1 cellular context compared by ENCODE assay signal in the genomic region with DNA sequence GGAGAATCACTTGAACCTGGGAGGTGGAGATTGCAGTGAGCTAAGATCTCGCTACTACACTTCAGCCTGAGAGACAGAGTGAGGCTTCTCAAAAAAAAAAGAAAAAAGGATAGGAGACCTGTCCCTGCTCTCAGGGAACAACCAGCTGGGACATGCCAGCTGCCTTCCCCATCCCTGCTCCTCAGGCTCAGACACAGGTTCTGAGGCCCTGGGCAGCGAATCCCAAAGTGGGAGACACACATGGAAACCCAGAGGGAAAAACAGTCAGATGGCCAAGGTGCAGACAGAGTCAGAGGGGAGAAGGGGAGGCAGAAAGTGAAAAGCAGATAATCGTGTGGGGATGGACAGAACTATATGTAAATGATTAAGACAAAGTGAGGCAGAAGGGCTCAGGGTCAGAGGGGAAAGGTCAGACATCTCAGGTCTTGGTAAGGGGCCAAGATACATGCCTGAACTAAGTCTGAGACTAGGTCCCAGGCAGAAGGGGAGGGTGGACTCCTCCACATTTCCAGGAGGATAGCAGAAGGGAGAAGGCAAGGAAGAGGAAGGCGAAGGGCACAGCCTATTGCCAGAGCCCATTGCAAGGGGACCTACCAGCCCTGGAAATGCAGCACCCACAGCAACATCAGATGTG.
TF ChIP-seq lines count a peak whose summit lies in the region.

No MANE protein-coding gene starts in this region.

TF ChIP-seq in IMR-90, 13 proteins besides CTCF, POLR2A, EP300 and RAD21:
- TF ChIP-seq NFE2L2 (IDR thresholded peaks at IDR 0.05; ENCODE audit: low read depth, low read length) (no peak), CEBPB (IDR thresholded peaks at IDR 0.05; ENCODE audit: low read depth, low read length) (no peak), BHLHE40 (IDR thresholded peaks at IDR 0.05; ENCODE audit: low read depth, low read length) (no peak), MAFK (IDR thresholded peaks at IDR 0.05; ENCODE audit: low read depth, low read length) (no peak), MAZ (IDR thresholded peaks at IDR 0.05; ENCODE audit: borderline replicate concordance, low read depth, low read length) (no peak), RFX5 (IDR thresholded peaks at IDR 0.05; ENCODE audit: low read depth, low read length) (no peak), CHD1 (IDR thresholded peaks at IDR 0.05; ENCODE audit: low read depth, low read length) (no peak), FOS (IDR thresholded peaks at IDR 0.05; ENCODE audit: low read depth, low read length) (no peak), RCOR1 (IDR thresholded peaks at IDR 0.05; ENCODE audit: insufficient replicate concordance, low read length) (no peak)
- TF ChIP-seq, protein P1, sequence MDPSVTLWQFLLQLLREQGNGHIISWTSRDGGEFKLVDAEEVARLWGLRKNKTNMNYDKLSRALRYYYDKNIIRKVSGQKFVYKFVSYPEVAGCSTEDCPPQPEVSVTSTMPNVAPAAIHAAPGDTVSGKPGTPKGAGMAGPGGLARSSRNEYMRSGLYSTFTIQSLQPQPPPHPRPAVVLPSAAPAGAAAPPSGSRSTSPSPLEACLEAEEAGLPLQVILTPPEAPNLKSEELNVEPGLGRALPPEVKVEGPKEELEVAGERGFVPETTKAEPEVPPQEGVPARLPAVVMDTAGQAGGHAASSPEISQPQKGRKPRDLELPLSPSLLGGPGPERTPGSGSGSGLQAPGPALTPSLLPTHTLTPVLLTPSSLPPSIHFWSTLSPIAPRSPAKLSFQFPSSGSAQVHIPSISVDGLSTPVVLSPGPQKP (IDR thresholded peaks at IDR 0.05; ENCODE audit: borderline replicate concordance, low read depth, low read length), result no peak
- TF ChIP-seq, protein P2, sequence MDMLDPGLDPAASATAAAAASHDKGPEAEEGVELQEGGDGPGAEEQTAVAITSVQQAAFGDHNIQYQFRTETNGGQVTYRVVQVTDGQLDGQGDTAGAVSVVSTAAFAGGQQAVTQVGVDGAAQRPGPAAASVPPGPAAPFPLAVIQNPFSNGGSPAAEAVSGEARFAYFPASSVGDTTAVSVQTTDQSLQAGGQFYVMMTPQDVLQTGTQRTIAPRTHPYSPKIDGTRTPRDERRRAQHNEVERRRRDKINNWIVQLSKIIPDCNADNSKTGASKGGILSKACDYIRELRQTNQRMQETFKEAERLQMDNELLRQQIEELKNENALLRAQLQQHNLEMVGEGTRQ (IDR thresholded peaks at IDR 0.05; ENCODE audit: low read depth, low read length), result no peak
